In genomic region chr15:26438316-26438715, GRCh38 we compare ENCODE assay signal across 13 cellular contexts.
"Had no signal": no experiment of that assay in that cellular context is flagged by ENCODE, and none has a peak within 500 bp of the region (broad histone marks: within the 10 kb centered on the region; RNA-seq: fewer than 3 reads in every experiment).

No MANE protein-coding gene starts in this region.

- H3K4me3 ChIP-seq: colonic mucosa, upper lobe of left lung had no signal

- H3K36me3 Mint-ChIP-seq: natural killer cell had no signal

- H3K4me1 ChIP-seq: colonic mucosa, upper lobe of left lung had no signal

- H3K27ac ChIP-seq: colonic mucosa, upper lobe of left lung had no signal

- ATAC-seq: activated T-helper 17 cell treated with anti-CD3 and anti-CD28 coated beads, Interleukin-2, amount 50 U/mL, for 72 hours; natural killer cell; stimulated activated naive CD8-positive, alpha-beta T cell treated with anti-CD3 and anti-CD28 coated beads, Interleukin-15, amount 100 ng/mL, for 72 hours had no signal

- H3K4me3 Mint-ChIP-seq: activated T-helper 17 cell treated with anti-CD3 and anti-CD28 coated beads, Interleukin-2, amount 50 U/mL, for 72 hours; natural killer cell; stimulated activated naive CD8-positive, alpha-beta T cell treated with anti-CD3 and anti-CD28 coated beads, Interleukin-15, amount 100 ng/mL, for 72 hours had no signal

- DNase-seq: activated CD4-positive, alpha-beta T cell treated with anti-CD3 and anti-CD28 coated beads, Interleukin-2, amount 50 U/mL, for 4 hours; activated CD4-positive, CD25-positive, alpha-beta regulatory T cell treated with anti-CD3 and anti-CD28 coated beads, Interleukin-2, amount 50 U/mL, for 72 hours; activated naive CD4-positive, alpha-beta T cell treated with anti-CD3 and anti-CD28 coated beads, Interleukin-2, amount 50 U/mL, for 16 hours; caudate nucleus; colonic mucosa; hippocampal formation; mesendoderm; natural killer cell; stimulated activated CD4-positive, alpha-beta T cell treated with anti-CD3 and anti-CD28 coated beads, Interleukin-1b, Interleukin-23, amount 100 ng/mL, for 48 hours; stimulated activated naive CD8-positive, alpha-beta T cell treated with anti-CD3 and anti-CD28 coated beads, Interleukin-15, amount 100 ng/mL, for 72 hours; T1000; upper lobe of left lung had no signal

- H3K36me3 ChIP-seq: colonic mucosa, upper lobe of left lung had no signal

- H3K27me3 ChIP-seq: colonic mucosa, upper lobe of left lung had no signal

- H3K9me3 ChIP-seq: colonic mucosa had no signal

- H3K27ac Mint-ChIP-seq: activated T-helper 17 cell treated with anti-CD3 and anti-CD28 coated beads, Interleukin-2, amount 50 U/mL, for 72 hours; natural killer cell; stimulated activated naive CD8-positive, alpha-beta T cell treated with anti-CD3 and anti-CD28 coated beads, Interleukin-15, amount 100 ng/mL, for 72 hours had no signal

- H3K27me3 Mint-ChIP-seq: activated T-helper 17 cell treated with anti-CD3 and anti-CD28 coated beads, Interleukin-2, amount 50 U/mL, for 72 hours; stimulated activated naive CD8-positive, alpha-beta T cell treated with anti-CD3 and anti-CD28 coated beads, Interleukin-15, amount 100 ng/mL, for 72 hours had no signal

- H3K4me1 Mint-ChIP-seq: activated T-helper 17 cell treated with anti-CD3 and anti-CD28 coated beads, Interleukin-2, amount 50 U/mL, for 72 hours; natural killer cell; stimulated activated naive CD8-positive, alpha-beta T cell treated with anti-CD3 and anti-CD28 coated beads, Interleukin-15, amount 100 ng/mL, for 72 hours had no signal
